In genomic region chrX:87518504-87518903, GRCh38 we compare ENCODE assay signal across 13 cellular contexts. TPM values are rescaled to one million over a fixed set of nuclear protein-coding genes. Genes with fewer than 3 reads are reported as not detected.
DNase-seq lines count a peak whose midpoint lies in the region; ATAC-seq and TF ChIP-seq lines count a peak whose summit lies in the region.
"Had no signal": no experiment of that assay in that cellular context is flagged by ENCODE, and none has a peak within 500 bp of the region (broad histone marks: within the 10 kb centered on the region; RNA-seq: fewer than 3 reads in every experiment).

No MANE protein-coding gene starts in this region.

- peaks cover 0 to 5% (median 0%) of the 10 kb centered on the region in 5 experiments for H3K9me3 Mint-ChIP-seq in brain
- H3K9me3 Mint-ChIP-seq: CD4-positive, alpha-beta T cell; dendritic cell treated with granulocyte-macrophage colony-stimulating factor and Interleukin-4, amounts not matched to agents 40 ng/mL and 50 ng/mL, for 4 days had no signal

- H3K27me3 ChIP-seq in HUES6 (ENCODE audit: control insufficient read depth, insufficient read depth, low read length) = no peaks in the 10 kb centered on the region

- TF ChIP-seq CTCF in brain (conservative IDR thresholded peaks at IDR 0.05) (no peak), retinal pigment epithelial cell (conservative IDR thresholded peaks at IDR 0.05; ENCODE audit: low read depth, low read length) (no peak)

- peak overlapping the region; percentile 75 for H3K4me3 ChIP-seq in HUES6 (ENCODE audit: low read depth, low read length)
- H3K4me3 ChIP-seq in iPS-18c (ENCODE audit: insufficient read depth, low read depth, low read length) = peak overlapping the region; percentile 29; the same call in 1 of the 2 replicates
- H3K4me3 ChIP-seq in retinal pigment epithelial cell (ENCODE audit: low read length) = peak overlapping the region; percentile 55

- H3K27ac Mint-ChIP-seq in brain = peak overlapping the region in 4 of 5 experiments; percentile 6 to 98 (median 84)
- H3K27ac Mint-ChIP-seq: CD4-positive, alpha-beta T cell; dendritic cell treated with granulocyte-macrophage colony-stimulating factor and Interleukin-4, amounts not matched to agents 40 ng/mL and 50 ng/mL, for 4 days had no signal

- H3K36me3 Mint-ChIP-seq in brain = no peaks in the 10 kb centered on the region

- H3K9ac ChIP-seq in HUES6 (ENCODE audit: low read length) = peak overlapping the region; percentile 83

- DNase-seq in retinal pigment epithelial cell (ENCODE audit: low read depth) = no peak
- DNase-seq in DMS153 treated with DMSO at 0.1 percent for 48 hours (lab: John Stamatoyannopoulos, UW; ENCODE audit: unreplicated experiment) = no peak
- DNase-seq in NCI-H2029 (lab: John Stamatoyannopoulos, UW) = no peak
- DNase-seq: CD4-positive, alpha-beta T cell; NCI-H1436 treated with DMSO at 0.1 percent for 48 hours; WERI-Rb-1 had no signal

- peak overlapping the region; percentile 80; the same call in 1 of the 2 replicates for H3K27ac ChIP-seq in HUES6 (ENCODE audit: low read depth, low read length)
- H3K27ac ChIP-seq: HL-60, WERI-Rb-1 had no signal

- H3K4me1 ChIP-seq in HUES6 (ENCODE audit: control insufficient read depth, insufficient read depth, low read length) = peaks cover 7% of the 10 kb centered on the region

- H3K36me3 ChIP-seq in HUES6 (ENCODE audit: control insufficient read depth, insufficient read depth, low read length) = no peaks in the 10 kb centered on the region
- H3K36me3 ChIP-seq: WERI-Rb-1 had no signal

- H3K4me3 Mint-ChIP-seq in brain = peak overlapping the region; percentile 81 to 93 (median 88)
- H3K4me3 Mint-ChIP-seq: CD4-positive, alpha-beta T cell; dendritic cell treated with granulocyte-macrophage colony-stimulating factor and Interleukin-4, amounts not matched to agents 40 ng/mL and 50 ng/mL, for 4 days had no signal

- H3K27me3 Mint-ChIP-seq in brain = no peaks in the 10 kb centered on the region
- H3K27me3 Mint-ChIP-seq: CD4-positive, alpha-beta T cell; dendritic cell treated with granulocyte-macrophage colony-stimulating factor and Interleukin-4, amounts not matched to agents 40 ng/mL and 50 ng/mL, for 4 days had no signal

- H3K9me3 ChIP-seq in HUES6 (ENCODE audit: control insufficient read depth, insufficient read depth, low read depth, low read length) (no peaks in the 10 kb centered on the region), iPS-18c (ENCODE audit: control insufficient read depth, insufficient read depth, low read length) (no peaks in the 10 kb centered on the region)

- H3K4me1 Mint-ChIP-seq in brain = peaks cover 39% of the 10 kb centered on the region

- ATAC-seq in GM19395 (IDR thresholded peaks at IDR 0.05; ENCODE audit: unreplicated experiment) (no peak), HG03571 (IDR thresholded peaks at IDR 0.05; ENCODE audit: unreplicated experiment) (no peak)

RNA-seq across cellular contexts. Expression of gene KLHL4, which starts 0.9 kb away (rescaled TPM):
- polyA plus RNA-seq in brain (ENCODE audit: insufficient read depth, low read depth, low replicate concordance) = 2.1 TPM
